Comparison of ENCODE assay signal across 15 cellular contexts in the genomic region with DNA sequence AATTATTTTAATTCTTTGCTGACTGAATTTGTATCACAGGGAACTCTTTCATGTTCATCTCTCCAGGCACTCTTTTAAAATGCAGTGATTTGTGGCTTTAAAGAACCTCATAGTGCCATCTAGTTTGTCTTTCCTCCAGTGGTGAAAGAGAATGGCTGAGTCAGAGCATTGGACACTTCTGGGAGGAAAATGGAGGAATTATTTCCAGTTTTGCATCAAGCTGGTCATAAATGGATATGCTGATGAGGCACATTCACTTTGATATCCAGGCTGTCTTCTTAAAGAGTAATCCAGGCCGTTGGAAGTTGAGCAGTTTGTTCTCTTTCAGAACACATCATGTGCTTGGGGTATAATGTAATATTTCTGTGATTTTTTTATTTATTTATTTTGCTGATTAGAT.
A peak's percentile ranks its signal among the peaks of the same experiment; 100 is the strongest.
DNase-seq lines count a peak whose midpoint lies in the region; ATAC-seq lines count a peak whose summit lies in the region.
"Had no signal": no experiment of that assay in that cellular context is flagged by ENCODE, and none has a peak within 500 bp of the region (broad histone marks: within the 10 kb centered on the region; RNA-seq: fewer than 3 reads in every experiment).

No MANE protein-coding gene starts in this region.

- H3K9me2 ChIP-seq in GM23248 (ENCODE audit: insufficient read depth), result no peaks in the 10 kb centered on the region

- H2BK120ac ChIP-seq in mesenchymal stem cell (ENCODE audit: low read depth, low read length), result no peak overlapping the region

- no peaks in the 10 kb centered on the region for H4K20me1 ChIP-seq in GM23248 (ENCODE audit: insufficient read depth)

- H3K27me3 ChIP-seq in GM23248 (replicated peaks; ENCODE audit: insufficient read depth) (no peaks in the 10 kb centered on the region), mesenchymal stem cell (ENCODE audit: control insufficient read depth in 1 of 2, insufficient read depth in 1 of 2, low read length in 2 of 2) (no peaks in the 10 kb centered on the region)

- DNase-seq in GM23248 (peak; percentile 48), M059J (ENCODE audit: low read depth) (peak; percentile 61), dermis blood vessel endothelial cell (peak; percentile 22), mesenchymal stem cell (peak; percentile 42), NCI-H187 treated with DMSO at 0.1 percent for 48 hours (lab: John Stamatoyannopoulos, UW) (no peak), T-cell (no peak)
- DNase-seq: CD8-positive, alpha-beta T cell; DMS 273 treated with DMSO at 0.1 percent for 48 hours; EL; NCI-H1092 treated with DMSO at 0.1 percent for 48 hours; NCI-H1694; NCI-H774 had no signal

- H3K4me3 Mint-ChIP-seq in T-cell, result no peak overlapping the region
- H3K4me3 Mint-ChIP-seq: CD8-positive, alpha-beta T cell had no signal

- H3K79me2 ChIP-seq in GM23248 (ENCODE audit: insufficient read depth), result no peaks in the 10 kb centered on the region

- H2AFZ ChIP-seq in GM23248, result no peak overlapping the region
- no peak overlapping the region for H2AFZ ChIP-seq in mesenchymal stem cell (ENCODE audit: low read depth, low read length)

- no peak overlapping the region for H3K18ac ChIP-seq in mesenchymal stem cell (ENCODE audit: low read depth in 1 of 2, low read length in 2 of 2)

- WGBS in GM23248 (ENCODE audit: low coverage in 1 of 2, low lambda C conversion rate in 2 of 2, missing lambda C conversion rate in 2 of 2), 2 experiments, result 52 to 71% methylated on average over 1 of the region's 1 CpG
- WGBS in mesenchymal stem cell, result 85% methylated on average over 1 of the region's 1 CpG

- no peak overlapping the region for H3K4me2 ChIP-seq in GM23248 (ENCODE audit: unreplicated experiment)
- H3K4me2 ChIP-seq in mesenchymal stem cell (ENCODE audit: low read length, poor library complexity, severe bottlenecking), result no peak overlapping the region

- H3K27ac ChIP-seq in GM23248 (no peak overlapping the region), mesenchymal stem cell (ENCODE audit: low read length, poor library complexity, severe bottlenecking) (no peak overlapping the region)

- H3K4me1 Mint-ChIP-seq in T-cell, result no peaks in the 10 kb centered on the region

- no peak overlapping the region for H3K14ac ChIP-seq in mesenchymal stem cell (ENCODE audit: low read length in 2 of 2)

- H4K8ac ChIP-seq in mesenchymal stem cell (ENCODE audit: low read length), result no peak overlapping the region

- peaks cover 9% of the 10 kb centered on the region for H3F3A ChIP-seq in GM23248 (ENCODE audit: insufficient read depth)

- peaks cover 3% of the 10 kb centered on the region for H3K79me1 ChIP-seq in mesenchymal stem cell (replicated peaks; ENCODE audit: low read length, poor library complexity, severe bottlenecking)

- POLR2A ChIA-PET in T-cell (lab: Charles Lee), result no interaction called here

- H3K9ac ChIP-seq in GM23248, result no peak overlapping the region
- H3K9ac ChIP-seq in mesenchymal stem cell (ENCODE audit: low read length), result no peak overlapping the region

- no peak overlapping the region for H4K91ac ChIP-seq in mesenchymal stem cell (ENCODE audit: low read length)

- H3K27me3 Mint-ChIP-seq in T-cell, result no peaks in the 10 kb centered on the region

- CTCF ChIA-PET in T-cell (lab: Charles Lee), result no interaction called here

- H3K4me3 ChIP-seq in GM23248, result no peak overlapping the region
- H3K4me3 ChIP-seq in mesenchymal stem cell (ENCODE audit: insufficient read depth in 1 of 2, low read depth in 1 of 2, low read length in 2 of 2), result no peak overlapping the region

- H2BK15ac ChIP-seq in mesenchymal stem cell (ENCODE audit: low read depth, poor library complexity, severe bottlenecking), result no peak overlapping the region

- no peak overlapping the region for H2BK5ac ChIP-seq in mesenchymal stem cell (ENCODE audit: low read depth, low read length, poor library complexity, severe bottlenecking)

- peaks cover 0 to 3% (median 0%) of the 10 kb centered on the region in 3 donors for H3K9me3 Mint-ChIP-seq in T-cell
- H3K9me3 Mint-ChIP-seq: CD8-positive, alpha-beta T cell had no signal

- H2AK5ac ChIP-seq in mesenchymal stem cell (ENCODE audit: low read length, severe bottlenecking), result no peak overlapping the region

- peaks cover 61% of the 10 kb centered on the region for H3K36me3 Mint-ChIP-seq in T-cell

- H3K23ac ChIP-seq in mesenchymal stem cell (ENCODE audit: low read length in 2 of 2), result no peak overlapping the region

- in situ Hi-C loops in GM23248 (cut with MboI), result no loop called here

- H3K9me3 ChIP-seq in GM23248 (ENCODE audit: low read depth), result no peaks in the 10 kb centered on the region
- no peaks in the 10 kb centered on the region for H3K9me3 ChIP-seq in mesenchymal stem cell (ENCODE audit: control insufficient read depth, low read length)

- no peak for ATAC-seq in HG03095 (IDR thresholded peaks at IDR 0.05; ENCODE audit: unreplicated experiment)
- ATAC-seq in T-cell (replicated peaks in 1 of 4), result no peak
- ATAC-seq in HG03457 (IDR thresholded peaks at IDR 0.05; ENCODE audit: unreplicated experiment), result no peak
- ATAC-seq: CD8-positive, alpha-beta T cell; Right ventricle myocardium inferior had no signal

- H3K4me1 ChIP-seq in GM23248 (ENCODE audit: insufficient read depth) (peaks cover 17% of the 10 kb centered on the region), mesenchymal stem cell (ENCODE audit: control insufficient read depth, insufficient read depth, low read depth, low read length) (no peaks in the 10 kb centered on the region)

- no peak overlapping the region for H3K27ac Mint-ChIP-seq in T-cell
- H3K27ac Mint-ChIP-seq: CD8-positive, alpha-beta T cell had no signal

- no peak overlapping the region for H2BK12ac ChIP-seq in mesenchymal stem cell (ENCODE audit: low read length in 2 of 2)

- H3K36me3 ChIP-seq in GM23248 (ENCODE audit: low read depth) (0 out of 2 replicates have a peak, but pooled peaks cover 3% of the 10 kb centered on the region), mesenchymal stem cell (ENCODE audit: control insufficient read depth in 1 of 2, insufficient read depth in 2 of 2, low read depth in 1 of 2, low read length in 2 of 2) (peaks cover 4 to 17% of the 10 kb centered on the region in 2 experiments)

- H3K4ac ChIP-seq in mesenchymal stem cell (ENCODE audit: low read depth in 1 of 2, low read length in 2 of 2), result no peak overlapping the region

Comparison
In these comparisons a context has a peak if more than half of its experiments do, and no peak if none do; other contexts are left out.
1. DNase-seq: peak in GM23248 (single experiment), M059J (single experiment), dermis blood vessel endothelial cell (single experiment) and mesenchymal stem cell (single experiment); none in NCI-H187 treated with DMSO at 0.1 percent for 48 hours (single experiment) and T-cell (0 of 34).